In genomic region chr17:7687908-7688807, GRCh38 we compare ENCODE assay signal across 8 cellular contexts. TPM values are rescaled to one million over a fixed set of nuclear protein-coding genes. Genes with fewer than 3 reads are reported as not detected.
DNase-seq lines count a peak whose midpoint lies in the region; ATAC-seq and TF ChIP-seq lines count a peak whose summit lies in the region.

Gene WRAP53 (plus strand): TSS chr17:7688477. CDS start chr17:7688649, 172 bp downstream.

- no peaks in the 10 kb centered on the region for H3K36me3 ChIP-seq in mucosa of stomach (ENCODE audit: control insufficient read depth, insufficient read depth, low read length)

- H3K27me3 Mint-ChIP-seq in activated T-cell treated with anti-CD3 and anti-CD28 coated beads, Interleukin-2, amount 50 U/mL, for 24 hours = no peaks in the 10 kb centered on the region

- TF ChIP-seq POLR2A in erythroblast (IDR thresholded peaks at IDR 0.05; ENCODE audit: low read length) = no peak

- no peaks in the 10 kb centered on the region for H3K27me3 ChIP-seq in mucosa of stomach (ENCODE audit: control insufficient read depth, insufficient read depth, low read length)

- H3K9ac ChIP-seq in mucosa of stomach (ENCODE audit: low read length) = peak within 1 kb of the TSS; percentile 96

- peak within 1 kb of the TSS; percentile 97 for H3K4me3 ChIP-seq in mucosa of stomach (ENCODE audit: low read length)

- peak within 1 kb of the TSS; percentile 90 for H3K4me3 Mint-ChIP-seq in activated T-cell treated with anti-CD3 and anti-CD28 coated beads, Interleukin-2, amount 50 U/mL, for 24 hours

- peaks cover 10% of the 10 kb centered on the region for H3K4me1 ChIP-seq in mucosa of stomach (ENCODE audit: control insufficient read depth, insufficient read depth, low read length)

- peak; percentile 98 for DNase-seq in DMS79 treated with DMSO at 0.1 percent for 48 hours (lab: John Stamatoyannopoulos, UW)
- DNase-seq in KG1 (lab: John Stamatoyannopoulos, UW) = peak; percentile 74
- DNase-seq in activated T-cell treated with anti-CD3 and anti-CD28 coated beads, Interleukin-2, amount 50 U/mL, for 24 hours = peak; percentile 97
- DNase-seq in erythroblast (lab: John Stamatoyannopoulos, UW) = peak; percentile 96 to 97
- peak; percentile 92 to 93 for DNase-seq in stimulated activated CD8-positive, alpha-beta memory T cell treated with anti-CD3 and anti-CD28 coated beads, Interleukin-7, amount 100 ng/mL, for 1 hour (ENCODE audit: low read depth in 2 of 2)

- peak within 1 kb of the TSS; percentile 98 for H3K27ac Mint-ChIP-seq in activated T-cell treated with anti-CD3 and anti-CD28 coated beads, Interleukin-2, amount 50 U/mL, for 24 hours

- peak; percentile 60 for ATAC-seq in GM21717 (IDR thresholded peaks at IDR 0.05; ENCODE audit: unreplicated experiment)

- no peaks in the 10 kb centered on the region for H3K9me3 ChIP-seq in mucosa of stomach (ENCODE audit: control insufficient read depth, low read length)

- H3K9me3 Mint-ChIP-seq in activated T-cell treated with anti-CD3 and anti-CD28 coated beads, Interleukin-2, amount 50 U/mL, for 24 hours = no peaks in the 10 kb centered on the region

- peaks cover 39% of the 10 kb centered on the region for H3K4me1 Mint-ChIP-seq in activated T-cell treated with anti-CD3 and anti-CD28 coated beads, Interleukin-2, amount 50 U/mL, for 24 hours (ENCODE audit: low read depth)

- H3K36me3 Mint-ChIP-seq in activated T-cell treated with anti-CD3 and anti-CD28 coated beads, Interleukin-2, amount 50 U/mL, for 24 hours (ENCODE audit: low read depth) = peaks cover 85% of the 10 kb centered on the region

TF ChIP-seq in PFSK-1, 5 proteins besides CTCF, POLR2A, EP300 and RAD21:
- peak; percentile 61; the same call in 1 of the 2 replicates for TF ChIP-seq SIN3A (IDR thresholded peaks at IDR 0.05; ENCODE audit: borderline replicate concordance, insufficient read depth, low read length)
- TF ChIP-seq TAF1 (IDR thresholded peaks at IDR 0.05; ENCODE audit: borderline replicate concordance, insufficient read depth, low read length) = peak; percentile 87
- no peak for TF ChIP-seq REST (IDR thresholded peaks at IDR 0.05; ENCODE audit: insufficient read depth in 1 of 2, low read depth in 2 of 2, low read length in 2 of 2)
- TF ChIP-seq POLR2AphosphoS5 (IDR thresholded peaks at IDR 0.05; ENCODE audit: low read depth, low read length) = peak; percentile 71; the same call in 1 of the 2 replicates
- TF ChIP-seq FOXP2 (optimal IDR thresholded peaks at IDR 0.05; ENCODE audit: borderline replicate concordance, extremely low read depth, extremely low read length, insufficient read depth) = peak; percentile 31

RNA-seq across cellular contexts. Expression of gene WRAP53, which starts in this region (rescaled TPM):
- 48.2 TPM for polyA plus RNA-seq in PFSK-1 (2012; ENCODE audit: insufficient read length, low read depth)

Comparison
In these comparisons a context has a peak if more than half of its experiments do, and no peak if none do; other contexts are left out.
1. Peak in every context shown above with its lines: DNase-seq, ATAC-seq and H3K4me3 ChIP-seq.